Comparison of ENCODE assay signal across 29 cellular contexts in the genomic region with DNA sequence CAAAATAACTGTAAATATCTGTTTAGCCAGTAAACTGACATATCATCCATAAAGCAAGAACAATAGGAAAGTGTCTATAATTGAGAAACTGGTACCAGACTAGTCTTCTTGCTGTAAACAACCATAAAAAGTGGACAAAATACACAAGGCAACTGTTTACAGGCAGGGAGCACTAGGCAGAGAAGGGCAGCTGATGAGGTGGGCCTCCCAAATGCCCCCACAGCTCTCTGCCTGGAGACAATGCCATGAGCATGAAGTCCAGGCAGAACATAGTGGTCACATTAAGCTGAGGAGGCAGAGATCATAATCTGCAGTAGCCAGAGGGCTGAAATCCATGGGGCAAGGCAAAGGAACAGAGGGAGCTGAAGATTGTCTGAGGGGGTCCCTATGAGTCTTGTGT. TPM values are rescaled to one million over a fixed set of nuclear protein-coding genes. Genes with fewer than 3 reads are reported as not detected.
"Had no signal": no experiment of that assay in that cellular context is flagged by ENCODE, and none has a peak within 500 bp of the region (broad histone marks: within the 10 kb centered on the region; RNA-seq: fewer than 3 reads in every experiment).

No MANE protein-coding gene starts in this region.

- H3K27ac Mint-ChIP-seq: stimulated activated effector memory CD8-positive, alpha-beta T cell treated with anti-CD3 and anti-CD28 coated beads, Interleukin-12 subunit alpha, Interleukin-12 subunit beta, amount 100 ng/mL, for 72 hours; stimulated activated memory B cell treated with anti-CD40 and anti-IgM and Interleukin-4, amounts not matched to agents 10 μg/mL and 1 μg/mL and 100 μg/mL, for 72 hours; stimulated activated naive B cell treated with anti-CD40 and anti-IgM and Interleukin-4, amounts not matched to agents 10 μg/mL and 1 μg/mL and 100 μg/mL, for 72 hours; stimulated activated naive CD8-positive, alpha-beta T cell treated with anti-CD3 and anti-CD28 coated beads, Interleukin-15, Interleukin-2, amounts not matched to agents 100 ng/mL and 50 ng/mL, for 24 hours; type B pancreatic cell had no signal

- H3K27ac ChIP-seq: stomach, suprapubic skin, testis, thoracic aorta, thyroid gland, tibial artery, tibial nerve, transverse colon, upper lobe of left lung, upper lobe of right lung, uterus, vagina had no signal

- H3K27me3 Mint-ChIP-seq: stimulated activated naive B cell treated with anti-CD40 and anti-IgM and Interleukin-4, amounts not matched to agents 10 μg/mL and 1 μg/mL and 100 μg/mL, for 72 hours; stimulated activated naive CD8-positive, alpha-beta T cell treated with anti-CD3 and anti-CD28 coated beads, Interleukin-15, amount 100 ng/mL, for 72 hours; stimulated activated naive CD8-positive, alpha-beta T cell treated with anti-CD3 and anti-CD28 coated beads, Interleukin-15, Interleukin-2, amounts not matched to agents 100 ng/mL and 50 ng/mL, for 24 hours; type B pancreatic cell had no signal

- H3K4me3 ChIP-seq: stomach, suprapubic skin, testis, thoracic aorta, thyroid gland, tibial artery, tibial nerve, transverse colon, upper lobe of left lung, upper lobe of right lung, uterus, vagina had no signal

- DNase-seq: stimulated activated CD4-positive, alpha-beta T cell treated with anti-CD3 and anti-CD28 coated beads, Interleukin-2, amount 100 ng/mL, for 48 hours; stimulated activated CD4-positive, alpha-beta T cell treated with anti-CD3 and anti-CD28 coated beads, Interleukin-4, amount 100 ng/mL, for 1 hour; stimulated activated CD4-positive, alpha-beta T cell treated with anti-CD3 and anti-CD28 coated beads, Interleukin-4, amount 100 ng/mL, for 24 hours; stimulated activated CD4-positive, alpha-beta T cell treated with anti-CD3 and anti-CD28 coated beads, Interleukin-4, amount 100 ng/mL, for 4 hours; stimulated activated CD8-positive, alpha-beta memory T cell treated with anti-CD3 and anti-CD28 coated beads, Interleukin-4, amount 100 ng/mL, for 48 hours; stimulated activated naive B cell treated with anti-CD40 and anti-IgM and Interleukin-4, amounts not matched to agents 10 μg/mL and 1 μg/mL and 100 μg/mL, for 72 hours; stimulated activated naive CD4-positive, alpha-beta T cell; stimulated activated naive CD4-positive, alpha-beta T cell treated with Interleukin-2 at 50 U/mL for 16 hours; stimulated activated naive CD8-positive, alpha-beta T cell treated with anti-CD3 and anti-CD28 coated beads, Interleukin-15, amount 100 ng/mL, for 72 hours; stimulated activated naive CD8-positive, alpha-beta T cell treated with anti-CD3 and anti-CD28 coated beads, Interleukin-15, Interleukin-2, amounts not matched to agents 100 U/mL and 50 U/mL, for 24 hours; stomach; substantia nigra; testis; thyroid gland; tibial artery; transverse colon; trophoblast cell; upper lobe of left lung; upper lobe of right lung; uterus had no signal

- H3K27me3 ChIP-seq: stomach, suprapubic skin, testis, thyroid gland, tibial artery, tibial nerve, transverse colon, upper lobe of left lung, upper lobe of right lung, uterus, vagina had no signal

- H3K4me3 Mint-ChIP-seq: stimulated activated effector memory CD8-positive, alpha-beta T cell treated with anti-CD3 and anti-CD28 coated beads, Interleukin-12 subunit alpha, Interleukin-12 subunit beta, amount 100 ng/mL, for 72 hours; stimulated activated memory B cell treated with anti-CD40 and anti-IgM and Interleukin-4, amounts not matched to agents 10 μg/mL and 1 μg/mL and 100 μg/mL, for 72 hours; stimulated activated naive B cell treated with anti-CD40 and anti-IgM and Interleukin-4, amounts not matched to agents 10 μg/mL and 1 μg/mL and 100 μg/mL, for 72 hours; stimulated activated naive CD8-positive, alpha-beta T cell treated with anti-CD3 and anti-CD28 coated beads, Interleukin-15, amount 100 ng/mL, for 72 hours; stimulated activated naive CD8-positive, alpha-beta T cell treated with anti-CD3 and anti-CD28 coated beads, Interleukin-15, Interleukin-2, amounts not matched to agents 100 ng/mL and 50 ng/mL, for 24 hours; type B pancreatic cell had no signal

- H3K36me3 ChIP-seq: thyroid gland, transverse colon, upper lobe of left lung, upper lobe of right lung, uterus, vagina had no signal

- H3K4me1 ChIP-seq: stomach, testis, thyroid gland, tibial artery, transverse colon, upper lobe of left lung, upper lobe of right lung, uterus had no signal

- H3K9me3 ChIP-seq: suprapubic skin, testis, thyroid gland, transverse colon, upper lobe of right lung, uterus, vagina had no signal

- ATAC-seq: stimulated activated effector memory CD8-positive, alpha-beta T cell treated with anti-CD3 and anti-CD28 coated beads, Interleukin-12 subunit alpha, Interleukin-12 subunit beta, amount 100 ng/mL, for 72 hours; stimulated activated memory B cell treated with anti-CD40 and anti-IgM and Interleukin-4, amounts not matched to agents 10 μg/mL and 1 μg/mL and 100 μg/mL, for 72 hours; stimulated activated naive B cell treated with anti-CD40 and anti-IgM and Interleukin-4, amounts not matched to agents 10 μg/mL and 1 μg/mL and 100 μg/mL, for 72 hours; stimulated activated naive CD8-positive, alpha-beta T cell treated with anti-CD3 and anti-CD28 coated beads, Interleukin-15, amount 100 ng/mL, for 72 hours; stimulated activated naive CD8-positive, alpha-beta T cell treated with anti-CD3 and anti-CD28 coated beads, Interleukin-15, Interleukin-2, amounts not matched to agents 100 U/mL and 50 U/mL, for 24 hours; upper lobe of right lung had no signal

- H3K4me1 Mint-ChIP-seq: stimulated activated effector memory CD8-positive, alpha-beta T cell treated with anti-CD3 and anti-CD28 coated beads, Interleukin-12 subunit alpha, Interleukin-12 subunit beta, amount 100 ng/mL, for 72 hours; stimulated activated memory B cell treated with anti-CD40 and anti-IgM and Interleukin-4, amounts not matched to agents 10 μg/mL and 1 μg/mL and 100 μg/mL, for 72 hours; stimulated activated naive B cell treated with anti-CD40 and anti-IgM and Interleukin-4, amounts not matched to agents 10 μg/mL and 1 μg/mL and 100 μg/mL, for 72 hours had no signal

RNA-seq across cellular contexts. Expression of gene TBX1, which starts 30.7 kb away (rescaled TPM):
- total RNA-seq: temporal lobe had no signal
